ENCODE assay signal across 12 cellular contexts in the genomic region with DNA sequence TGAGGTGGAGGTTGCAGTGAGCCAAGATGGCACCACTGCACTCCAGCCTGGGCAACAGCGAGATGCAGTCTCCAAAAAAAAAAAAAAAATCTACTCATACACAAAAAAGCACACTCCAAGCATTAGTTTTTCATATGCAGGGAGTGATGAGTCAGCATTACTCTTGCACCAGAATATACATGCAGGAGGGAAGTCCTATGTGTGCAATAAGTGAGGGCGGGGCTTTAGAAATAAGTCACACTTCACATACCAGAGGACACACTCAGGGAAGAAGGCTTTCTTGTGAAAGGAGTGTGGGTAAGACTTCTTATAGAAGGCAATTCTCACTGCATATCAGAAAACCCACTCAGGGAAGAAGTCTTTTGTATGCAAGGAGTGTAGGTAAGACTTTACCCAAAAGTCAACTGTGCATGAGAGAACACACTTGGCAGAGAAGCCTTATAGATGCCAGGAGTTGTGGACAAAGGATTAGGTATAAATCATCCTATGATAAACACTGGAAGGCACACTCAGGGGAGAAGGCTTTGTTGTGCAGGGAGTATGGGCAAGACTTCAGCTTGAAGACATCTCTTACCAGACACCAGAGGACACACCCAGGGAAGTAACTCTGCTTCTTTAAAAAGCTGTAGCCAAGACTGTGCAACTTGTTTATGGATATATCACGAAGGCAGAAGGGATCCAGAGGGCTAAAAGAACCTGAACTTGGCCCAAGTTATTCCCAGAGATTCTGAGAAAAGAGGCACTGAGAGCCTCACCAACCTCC. TPM values are rescaled to one million over a fixed set of nuclear protein-coding genes. Genes with fewer than 3 reads are reported as not detected.
DNase-seq lines count a peak whose midpoint lies in the region; ATAC-seq, FAIRE-seq and TF ChIP-seq lines count a peak whose summit lies in the region.
"Had no signal": no experiment of that assay in that cellular context is flagged by ENCODE, and none has a peak within 500 bp of the region (broad histone marks: within the 10 kb centered on the region; RNA-seq: fewer than 3 reads in every experiment).

No MANE protein-coding gene starts in this region.

- POLR2A ChIA-PET in HEK293 (lab: Yijun Ruan, JAX) = no interaction called here
- POLR2A ChIA-PET in PC-3 (lab: Charles Lee; ENCODE audit: unreplicated experiment) = no interaction called here

- TF ChIP-seq POLR2A in erythroblast (IDR thresholded peaks at IDR 0.05; ENCODE audit: low read length) = no peak

- no peak overlapping the region for H2AFZ ChIP-seq in PC-3 (ENCODE audit: low read length)

- H3K4me1 ChIP-seq in HEK293 (ENCODE audit: control insufficient read depth, insufficient read depth, low read length) (no peaks in the 10 kb centered on the region), PC-3 (ENCODE audit: insufficient read depth, low read length) (peaks cover 18% of the 10 kb centered on the region), pancreas (no peaks in the 10 kb centered on the region)

- WGBS in pancreas, 2 donors = 90 to 92% methylated on average over 3 of the region's 3 CpGs

- 0 out of 2 replicates have a peak, but pooled peaks cover 6% of the 10 kb centered on the region for H3K79me2 ChIP-seq in PC-3 (ENCODE audit: low read length)

- H3K9ac ChIP-seq in PC-3 (ENCODE audit: low read length) = no peak overlapping the region

- H3K9me2 ChIP-seq in PC-3 (replicated peaks; ENCODE audit: low read length) = no peaks in the 10 kb centered on the region

- H3K36me3 ChIP-seq in HEK293 (ENCODE audit: control insufficient read depth in 2 of 2, insufficient read depth in 1 of 2, low read length in 2 of 2) = no peaks in the 10 kb centered on the region
- H3K36me3 ChIP-seq in PC-3 (ENCODE audit: low read depth, low read length) = no peaks in the 10 kb centered on the region
- H3K36me3 ChIP-seq in pancreas = no peaks in the 10 kb centered on the region

- no peak for TF ChIP-seq CTCF in HEK293 (tag by site-specific recombination; IDR thresholded peaks at IDR 0.05)
- no peak for TF ChIP-seq CTCF in PC-3 (conservative IDR thresholded peaks at IDR 0.05; ENCODE audit: low read depth, low read length)
- no peak for TF ChIP-seq CTCF in pancreas (IDR thresholded peaks at IDR 0.05)
- TF ChIP-seq CTCF in GM10266 (IDR thresholded peaks at IDR 0.05; ENCODE audit: control insufficient read depth, insufficient read depth, low read depth, missing control alignments) = no peak

- FAIRE-seq in pancreas (lab: Jason Lieb, UNC) = no peak

- H3K27ac ChIP-seq in HEK293 (ENCODE audit: extremely low read depth, low read depth, low read length) (peak overlapping the region; percentile 17; the same call in 1 of the 2 replicates), PC-3 (ENCODE audit: low read length) (peak overlapping the region; percentile 48), pancreas (no peak overlapping the region)

- peak overlapping the region; percentile 3; the same call in 1 of the 2 replicates for H3K4me2 ChIP-seq in PC-3 (ENCODE audit: low read length)

- intact Hi-C loops in PC-3 (cut with micrococcal nuclease) (loop anchor here (2.0 kb wide), 1 partner anchor 17 kb away; no protein-coding TSS in a partner anchor), pancreas (cut with DNase I) (no loop called here)

- ATAC-seq in PC-3 = peak; percentile 81
- ATAC-seq in pancreas = peak in 3 of 4 donors; percentile 34 to 45 (median 44)

- H3K27me3 ChIP-seq in PC-3 (ENCODE audit: low read length) (no peaks in the 10 kb centered on the region), pancreas (no peaks in the 10 kb centered on the region)

- DNase-seq in PC-3 (peak; percentile 88), erythroblast (lab: John Stamatoyannopoulos, UW) (peak; percentile 27 to 46), pancreas (no peak), OCI-M2 (lab: John Stamatoyannopoulos, UW; ENCODE audit: unreplicated experiment) (no peak), NCI-H1092 treated with DMSO at 0.1 percent for 48 hours (lab: John Stamatoyannopoulos, UW) (no peak), GM10266 (ENCODE audit: extremely low spot score) (no peak)
- DNase-seq in activated CD4-positive, alpha-beta T cell treated with anti-CD3 and anti-CD28 coated beads, Interleukin-2, amount 50 U/mL, for 4 hours = no peak
- DNase-seq: activated naive CD8-positive, alpha-beta T cell treated with anti-CD3 and anti-CD28 coated beads for 36 hours; hypothalamus; posterior cingulate gyrus; stimulated activated naive CD4-positive, alpha-beta T cell had no signal

- H3F3A ChIP-seq in PC-3 (ENCODE audit: low read length, unreplicated experiment) = no peaks in the 10 kb centered on the region

- CTCF ChIA-PET in HEK293 (lab: Yijun Ruan, JAX) (interaction anchor here (0.6 to 1.0 kb wide), 4 partner anchors 21 to 68 kb away, joined by 3 to 4 read pairs (median 3); no protein-coding TSS in a partner anchor), PC-3 (lab: Charles Lee) (interaction anchor here (0.5 to 0.6 kb wide), 2 partner anchors 32 to 749 kb away, joined by 3 read pairs; a partner anchor contains a TSS)

- H3K4me3 ChIP-seq in HEK293 (ENCODE audit: low read depth, low read length) = no peak overlapping the region
- no peak overlapping the region for H3K4me3 ChIP-seq in PC-3 (ENCODE audit: low read length)
- H3K4me3 ChIP-seq in pancreas = no peak overlapping the region

- no peaks in the 10 kb centered on the region for H3K9me3 ChIP-seq in HEK293 (ENCODE audit: control insufficient read depth, insufficient read depth, low read depth, low read length)
- H3K9me3 ChIP-seq in PC-3 (ENCODE audit: low read length) = no peaks in the 10 kb centered on the region
- H3K9me3 ChIP-seq in pancreas = no peaks in the 10 kb centered on the region

- H4K20me1 ChIP-seq in PC-3 (ENCODE audit: low read length) = no peaks in the 10 kb centered on the region

- BruUV-seq in PC-3 (replicated peaks; lab: Mats Ljungman, UMichigan) = no TSS peak

TF ChIP-seq in HEK293, 187 proteins besides CTCF, POLR2A, EP300 and RAD21:
- TF ChIP-seq, protein P1, sequence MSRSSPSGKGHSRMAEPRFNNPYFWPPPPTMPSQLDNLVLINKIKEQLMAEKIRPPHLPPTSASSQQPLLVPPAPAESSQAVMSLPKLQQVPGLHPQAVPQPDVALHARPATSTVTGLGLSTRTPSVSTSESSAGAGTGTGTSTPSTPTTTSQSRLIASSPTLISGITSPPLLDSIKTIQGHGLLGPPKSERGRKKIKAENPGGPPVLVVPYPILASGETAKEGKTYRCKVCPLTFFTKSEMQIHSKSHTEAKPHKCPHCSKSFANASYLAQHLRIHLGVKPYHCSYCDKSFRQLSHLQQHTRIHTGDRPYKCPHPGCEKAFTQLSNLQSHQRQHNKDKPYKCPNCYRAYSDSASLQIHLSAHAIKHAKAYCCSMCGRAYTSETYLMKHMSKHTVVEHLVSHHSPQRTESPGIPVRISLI (tag by site-specific recombination; IDR thresholded peaks at IDR 0.05) = peak; percentile 82; the same call in 1 of the 2 replicates
- TF ChIP-seq PRDM1 (tag by site-specific recombination; IDR thresholded peaks at IDR 0.05) = no peak

RNA-seq across cellular contexts. Expression of a gene that starts 50.5 kb away (rescaled TPM):
- total RNA-seq in PC-3 (2014; rRNA removed) (7.9 and 14.2 TPM in 2 replicates), pancreas (10 to 100 TPM; 13.5 to 31.5 (median 19.6) TPM)
- 10 to 100 TPM; 11.6 to 17.3 TPM for polyA plus RNA-seq in pancreas

Comparison
In these comparisons a context has a peak if more than half of its experiments do, and no peak if none do; other contexts are left out.
1. H3K27ac ChIP-seq: peak in HEK293 (single experiment) and PC-3 (single experiment); none in pancreas (0 of 4).
2. DNase-seq: peak in PC-3 (single experiment) and erythroblast (2 of 2); none in pancreas (0 of 6), activated CD4-positive, alpha-beta T cell treated with anti-CD3 and anti-CD28 coated beads, Interleukin-2, amount 50 U/mL, for 4 hours (0 of 2), OCI-M2 (single experiment), NCI-H1092 treated with DMSO at 0.1 percent for 48 hours (single experiment) and GM10266 (single experiment).